2 cellular contexts compared by ENCODE assay signal in genomic region chr14:68921666-68922065, GRCh38.
TF ChIP-seq lines count a peak whose summit lies in the region.

No MANE protein-coding gene starts in this region.

TF ChIP-seq in SK-N-SH treated with all-trans-retinoic acid at 6 μM for 48 hours, 23 proteins besides CTCF, POLR2A, EP300 and RAD21 (continued from another document):
- no peak for TF ChIP-seq CSRNP3 (CRISPR knock-in tag; IDR thresholded peaks at IDR 0.05)
- no peak for TF ChIP-seq TOX (CRISPR knock-in tag; IDR thresholded peaks at IDR 0.05; ENCODE audit: borderline replicate concordance)
- TF ChIP-seq TSHZ2 (CRISPR knock-in tag; IDR thresholded peaks at IDR 0.05): no peak
- no peak for TF ChIP-seq ISL1 (CRISPR knock-in tag; IDR thresholded peaks at IDR 0.05)
- TF ChIP-seq RARB (CRISPR knock-in tag; IDR thresholded peaks at IDR 0.05): no peak
- TF ChIP-seq PPARA (CRISPR knock-in tag; IDR thresholded peaks at IDR 0.05; ENCODE audit: borderline replicate concordance): no peak
- TF ChIP-seq ZFP30 (CRISPR knock-in tag; IDR thresholded peaks at IDR 0.05): no peak
- no peak for TF ChIP-seq ZNF565 (CRISPR knock-in tag; conservative IDR thresholded peaks at IDR 0.05; ENCODE audit: low read depth)
- TF ChIP-seq ZNF8 (CRISPR knock-in tag; IDR thresholded peaks at IDR 0.05): no peak
- TF ChIP-seq ZC3H10 (CRISPR knock-in tag; IDR thresholded peaks at IDR 0.05): no peak
- TF ChIP-seq ESRRG (CRISPR knock-in tag; IDR thresholded peaks at IDR 0.05): no peak
- no peak for TF ChIP-seq TCF4 (CRISPR knock-in tag; IDR thresholded peaks at IDR 0.05; ENCODE audit: borderline replicate concordance)
- no peak for TF ChIP-seq GLIS3 (CRISPR knock-in tag; IDR thresholded peaks at IDR 0.05)
- no peak for TF ChIP-seq ZNF70 (CRISPR knock-in tag; IDR thresholded peaks at IDR 0.05)
- no peak for TF ChIP-seq CREB5 (CRISPR knock-in tag; IDR thresholded peaks at IDR 0.05; ENCODE audit: low read depth)
- no peak for TF ChIP-seq ZFP3 (CRISPR knock-in tag; IDR thresholded peaks at IDR 0.05)

TF ChIP-seq in SK-N-SH, 30 proteins besides CTCF, POLR2A, EP300 and RAD21 (continued from another document):
- no peak for TF ChIP-seq PBX3 (IDR thresholded peaks at IDR 0.05)
- TF ChIP-seq ELF1 (IDR thresholded peaks at IDR 0.05): no peak
- no peak for TF ChIP-seq FOSL2 (IDR thresholded peaks at IDR 0.05; ENCODE audit: borderline replicate concordance, low read depth)
- TF ChIP-seq RXRA (IDR thresholded peaks at IDR 0.05; ENCODE audit: borderline replicate concordance, low read depth): no peak
- no peak for TF ChIP-seq FOXM1 (IDR thresholded peaks at IDR 0.05; ENCODE audit: low read depth)
- TF ChIP-seq EZH2phosphoT487 (IDR thresholded peaks at IDR 0.05; ENCODE audit: borderline replicate concordance, low read depth): no peak
- no peak for TF ChIP-seq USF1 (IDR thresholded peaks at IDR 0.05; ENCODE audit: borderline replicate concordance, low read depth)
- TF ChIP-seq SMC3 (IDR thresholded peaks at IDR 0.05; ENCODE audit: low read depth, low read length): no peak
TF ChIP-seq in SK-N-SH: peak in this region for 0.
